In genomic region chr1:202037706-202038296, GRCh38 we compare ENCODE assay signal across 1 cellular context.
TF ChIP-seq lines count a peak whose summit lies in the region.

No MANE protein-coding gene starts in this region.

TF ChIP-seq in K562, 482 proteins besides CTCF, POLR2A, EP300 and RAD21 (continued from another document):
- TF ChIP-seq DIDO1 (tag; IDR thresholded peaks at IDR 0.05; ENCODE audit: low read depth), result no peak
- no peak for TF ChIP-seq ETV1 (tag; conservative IDR thresholded peaks at IDR 0.05; ENCODE audit: low read depth)
- TF ChIP-seq, protein P1, sequence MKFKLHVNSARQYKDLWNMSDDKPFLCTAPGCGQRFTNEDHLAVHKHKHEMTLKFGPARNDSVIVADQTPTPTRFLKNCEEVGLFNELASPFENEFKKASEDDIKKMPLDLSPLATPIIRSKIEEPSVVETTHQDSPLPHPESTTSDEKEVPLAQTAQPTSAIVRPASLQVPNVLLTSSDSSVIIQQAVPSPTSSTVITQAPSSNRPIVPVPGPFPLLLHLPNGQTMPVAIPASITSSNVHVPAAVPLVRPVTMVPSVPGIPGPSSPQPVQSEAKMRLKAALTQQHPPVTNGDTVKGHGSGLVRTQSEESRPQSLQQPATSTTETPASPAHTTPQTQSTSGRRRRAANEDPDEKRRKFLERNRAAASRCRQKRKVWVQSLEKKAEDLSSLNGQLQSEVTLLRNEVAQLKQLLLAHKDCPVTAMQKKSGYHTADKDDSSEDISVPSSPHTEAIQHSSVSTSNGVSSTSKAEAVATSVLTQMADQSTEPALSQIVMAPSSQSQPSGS (CRISPR knock-in tag; IDR thresholded peaks at IDR 0.05), result no peak
- no peak for TF ChIP-seq U2AF2 (optimal IDR thresholded peaks at IDR 0.05; ENCODE audit: low read depth, low read length)
- TF ChIP-seq KDM1A (IDR thresholded peaks at IDR 0.05), result peak; percentile 31 to 56; a peak in 3 of 4 replicates
- TF ChIP-seq NR2C2 (CRISPR knock-in tag; IDR thresholded peaks at IDR 0.05), result no peak
- no peak for TF ChIP-seq NR2C2 (tag; IDR thresholded peaks at IDR 0.05)
- TF ChIP-seq ZNF197 (CRISPR knock-in tag; IDR thresholded peaks at IDR 0.05; ENCODE audit: low read depth), result no peak
- 0 out of 2 replicates have a peak, but pooled peaks have one; percentile 30 for TF ChIP-seq FOSL1 (tag; conservative IDR thresholded peaks at IDR 0.05)
